8 cellular contexts compared by ENCODE assay signal in genomic region chr6:31769684-31770371, GRCh38. TPM values are rescaled to one million over a fixed set of nuclear protein-coding genes. Genes with fewer than 3 reads are reported as not detected.
A peak's percentile ranks its signal among the peaks of the same experiment; 100 is the strongest.
DNase-seq lines count a peak whose midpoint lies in the region; ATAC-seq and TF ChIP-seq lines count a peak whose summit lies in the region.

No MANE protein-coding gene starts in this region.

- peaks cover 0 to 1% (median 0%) of the 10 kb centered on the region in 7 donors for H3K9me3 Mint-ChIP-seq in CD4-positive, CD25-positive, alpha-beta regulatory T cell

- H3K4me3 ChIP-seq in CD4-positive, CD25-positive, alpha-beta regulatory T cell (ENCODE audit: low read depth, low read length), result no peak overlapping the region
- H3K4me3 ChIP-seq in PC-9 (no peak overlapping the region), parathyroid adenoma (ENCODE audit: low read depth, low read length) (no peak overlapping the region), vagina (no peak overlapping the region)

- peaks cover 13% of the 10 kb centered on the region; the same call in 1 of the 2 replicates for H3F3A ChIP-seq in PC-9 (ENCODE audit: insufficient read depth, low read depth)

- no peak overlapping the region for H3K9ac ChIP-seq in parathyroid adenoma

- peak; percentile 93 for TF ChIP-seq CTCF in PC-9 (conservative IDR thresholded peaks at IDR 0.05)
- TF ChIP-seq CTCF in parathyroid adenoma (IDR thresholded peaks at IDR 0.05), result peak; percentile 92
- peak in 2 of 3 experiments; percentile 26 to 61 for TF ChIP-seq CTCF in vagina (IDR thresholded peaks at IDR 0.05)

- TF ChIP-seq POLR2A in vagina (IDR thresholded peaks at IDR 0.05), result no peak

- no peak overlapping the region for H3K4me2 ChIP-seq in PC-9
- no peak overlapping the region for H3K4me2 ChIP-seq in parathyroid adenoma (ENCODE audit: low read length)

- POLR2A ChIA-PET in PC-9 (lab: Charles Lee; ENCODE audit: unreplicated experiment), result interaction anchor here (0.6 to 1.2 kb wide), 3 partner anchors 34 to 420 kb away, joined by 3 to 7 read pairs (median 5); partner anchors contain the start of genes CLIC1, EHMT2 and PBX2

- BruUV-seq in PC-9 (replicated peaks; lab: Mats Ljungman, UMichigan), result no TSS peak

- H3K4me1 Mint-ChIP-seq in CD4-positive, CD25-positive, alpha-beta regulatory T cell, result peaks cover 8 to 43% (median 17%) of the 10 kb centered on the region in 4 donors

- H3K36me3 ChIP-seq in CD4-positive, CD25-positive, alpha-beta regulatory T cell (ENCODE audit: control insufficient read depth, insufficient read depth, low read length), result no peaks in the 10 kb centered on the region
- H3K36me3 ChIP-seq in PC-9 (ENCODE audit: low read depth) (no peaks in the 10 kb centered on the region), parathyroid adenoma (ENCODE audit: control insufficient read depth, insufficient read depth, low read length) (no peaks in the 10 kb centered on the region), vagina (no peaks in the 10 kb centered on the region)

- no peaks in the 10 kb centered on the region for H3K9me2 ChIP-seq in PC-9 (ENCODE audit: insufficient read depth)

- intact Hi-C loops in PC-9 (cut with micrococcal nuclease; ENCODE audit: unreplicated experiment), result loop anchor here (1.0 to 10.0 kb wide), 3 partner anchors 41 to 185 kb away; partner anchors contain the start of genes DDAH2, NELFE and SKIC2
- intact Hi-C loops in vagina (cut with DNase I), result no loop called here

- H3K27ac ChIP-seq in CD4-positive, CD25-positive, alpha-beta regulatory T cell (ENCODE audit: insufficient read depth, low read length, poor library complexity, severe bottlenecking), result no peak overlapping the region
- H3K27ac ChIP-seq in PC-9, result no peak overlapping the region
- no peak overlapping the region for H3K27ac ChIP-seq in parathyroid adenoma
- H3K27ac ChIP-seq in vagina, result no peak overlapping the region

- H3K27me3 Mint-ChIP-seq in CD4-positive, CD25-positive, alpha-beta regulatory T cell, result no peaks in the 10 kb centered on the region

- CTCF ChIA-PET in PC-9 (lab: Charles Lee), result interaction anchor here (0.6 to 2.2 kb wide), 10 partner anchors 23 to 128 kb away, joined by 3 to 13 read pairs (median 3); partner anchors contain the start of genes C6orf47, CLIC1, DDAH2 and LSM2

- ATAC-seq in CD4-positive, CD25-positive, alpha-beta regulatory T cell (ENCODE audit: low read depth in 2 of 2), result peak; percentile 72 to 75
- ATAC-seq in HG02885 (IDR thresholded peaks at IDR 0.05; ENCODE audit: poor library complexity, unreplicated experiment), result peak; percentile 42

- H3K27ac Mint-ChIP-seq in CD4-positive, CD25-positive, alpha-beta regulatory T cell, result peak overlapping the region in 1 of 3 donors; percentile 70

- H2AFZ ChIP-seq in PC-9 (no peak overlapping the region), parathyroid adenoma (no peak overlapping the region)

- no peaks in the 10 kb centered on the region for H3K9me3 ChIP-seq in CD4-positive, CD25-positive, alpha-beta regulatory T cell (ENCODE audit: control insufficient read depth in 2 of 2, low read length in 2 of 2)
- H3K9me3 ChIP-seq in PC-9 (ENCODE audit: insufficient read depth, low read depth) (no peaks in the 10 kb centered on the region), parathyroid adenoma (ENCODE audit: control insufficient read depth, low read length) (no peaks in the 10 kb centered on the region), vagina (no peaks in the 10 kb centered on the region)

- peak overlapping the region in 2 of 4 donors; percentile 46 to 77 for H3K4me3 Mint-ChIP-seq in CD4-positive, CD25-positive, alpha-beta regulatory T cell

- H4K20me1 ChIP-seq in PC-9 (ENCODE audit: insufficient read depth), result no peaks in the 10 kb centered on the region

- peak; percentile 69 to 83 (median 77) for DNase-seq in CD4-positive, CD25-positive, alpha-beta regulatory T cell
- DNase-seq in PC-9 (peak; percentile 55 to 83), fibroblast of peridontal ligament (ENCODE audit: extremely low read depth) (peak; percentile 29), vagina (ENCODE audit: extremely low spot score in 2 of 2) (no peak), NCI-H128 (lab: John Stamatoyannopoulos, UW; ENCODE audit: unreplicated experiment) (no peak)
- peak; percentile 84 for DNase-seq in activated T-cell treated with anti-CD3 and anti-CD28 coated beads, Interleukin-2, amount 50 U/mL, for 1 hour

- no peaks in the 10 kb centered on the region for H3K36me3 Mint-ChIP-seq in CD4-positive, CD25-positive, alpha-beta regulatory T cell

- peaks cover 32% of the 10 kb centered on the region for H3K4me1 ChIP-seq in CD4-positive, CD25-positive, alpha-beta regulatory T cell (ENCODE audit: control insufficient read depth, insufficient read depth, low read length, poor library complexity, severe bottlenecking)
- peaks cover 5% of the 10 kb centered on the region for H3K4me1 ChIP-seq in PC-9 (replicated peaks; ENCODE audit: insufficient read depth)
- H3K4me1 ChIP-seq in parathyroid adenoma, result no peaks in the 10 kb centered on the region
- no peaks in the 10 kb centered on the region for H3K4me1 ChIP-seq in vagina

- no peaks in the 10 kb centered on the region for H3K27me3 ChIP-seq in CD4-positive, CD25-positive, alpha-beta regulatory T cell (ENCODE audit: control insufficient read depth, insufficient read depth, low read length)
- H3K27me3 ChIP-seq in PC-9 (ENCODE audit: insufficient read depth, low read depth) (no peaks in the 10 kb centered on the region), parathyroid adenoma (ENCODE audit: control insufficient read depth, insufficient read depth, low read length) (no peaks in the 10 kb centered on the region), vagina (no peaks in the 10 kb centered on the region)

- no peaks in the 10 kb centered on the region for H3K79me2 ChIP-seq in PC-9 (ENCODE audit: low read depth)
- peaks cover 2% of the 10 kb centered on the region for H3K79me2 ChIP-seq in parathyroid adenoma

RNA-seq across cellular contexts. Expression of gene VWA7, which starts 7.3 kb away (rescaled TPM):
- 6.8 TPM for total RNA-seq in CD4-positive, CD25-positive, alpha-beta regulatory T cell
- polyA plus RNA-seq in CD4-positive, CD25-positive, alpha-beta regulatory T cell, result 1 to 10 TPM in 3 of 4 donors, under 1 TPM in 1; 0.91 to 1.2 (median 1.2) TPM
- total RNA-seq in PC-9 (2021), result 6.0 and 9.6 TPM in 2 replicates
- total RNA-seq in vagina, result 0.74 TPM

RNA-seq across cellular contexts. Expression of gene SAPCD1, which starts 7.4 kb away (rescaled TPM):
- total RNA-seq in CD4-positive, CD25-positive, alpha-beta regulatory T cell, result 2.3 TPM
- polyA plus RNA-seq in CD4-positive, CD25-positive, alpha-beta regulatory T cell, result not detected
- total RNA-seq in PC-9 (2021), result 11.1 and 16.9 TPM in 2 replicates
- not detected for total RNA-seq in vagina

RNA-seq across cellular contexts. Expression of gene VARS1, which starts 25.7 kb away (rescaled TPM):
- total RNA-seq in CD4-positive, CD25-positive, alpha-beta regulatory T cell, result 63.4 TPM
- 10 to 100 TPM; 27.1 to 45.1 (median 29.9) TPM for polyA plus RNA-seq in CD4-positive, CD25-positive, alpha-beta regulatory T cell
- total RNA-seq in PC-9 (2021), result 99.6 and 124 TPM in 2 replicates
- 39.8 TPM for total RNA-seq in vagina

RNA-seq across cellular contexts. Expression of gene MSH5, which starts 30.0 kb away (rescaled TPM):
- total RNA-seq in CD4-positive, CD25-positive, alpha-beta regulatory T cell, result 17.4 TPM
- 1 to 10 TPM; 1.2 to 3.3 (median 1.3) TPM for polyA plus RNA-seq in CD4-positive, CD25-positive, alpha-beta regulatory T cell
- total RNA-seq in PC-9 (2021) (50.0 and 68.8 TPM in 2 replicates), vagina (11.0 TPM)

RNA-seq across cellular contexts. Expression of gene CLIC1, which starts 33.5 kb away (rescaled TPM):
- total RNA-seq in CD4-positive, CD25-positive, alpha-beta regulatory T cell, result 192 TPM
- polyA plus RNA-seq in CD4-positive, CD25-positive, alpha-beta regulatory T cell, result 100 to 1,000 TPM; 481 to 771 (median 621) TPM
- total RNA-seq in PC-9 (2021), result 546 and 599 TPM in 2 replicates
- total RNA-seq in vagina, result 250 TPM

Comparison
In these comparisons a context has a peak if more than half of its experiments do, and no peak if none do; other contexts are left out.
1. DNase-seq: peak in CD4-positive, CD25-positive, alpha-beta regulatory T cell (3 of 3), PC-9 (2 of 2), activated T-cell treated with anti-CD3 and anti-CD28 coated beads, Interleukin-2, amount 50 U/mL, for 1 hour (single experiment) and fibroblast of peridontal ligament (single experiment); none in vagina (0 of 2) and NCI-H128 (single experiment).
2. Peak in every context shown above with its lines, with median percentiles within 50 percentile points of each other: CTCF ChIP-seq.